27 cellular contexts compared by ENCODE assay signal in the genomic region with DNA sequence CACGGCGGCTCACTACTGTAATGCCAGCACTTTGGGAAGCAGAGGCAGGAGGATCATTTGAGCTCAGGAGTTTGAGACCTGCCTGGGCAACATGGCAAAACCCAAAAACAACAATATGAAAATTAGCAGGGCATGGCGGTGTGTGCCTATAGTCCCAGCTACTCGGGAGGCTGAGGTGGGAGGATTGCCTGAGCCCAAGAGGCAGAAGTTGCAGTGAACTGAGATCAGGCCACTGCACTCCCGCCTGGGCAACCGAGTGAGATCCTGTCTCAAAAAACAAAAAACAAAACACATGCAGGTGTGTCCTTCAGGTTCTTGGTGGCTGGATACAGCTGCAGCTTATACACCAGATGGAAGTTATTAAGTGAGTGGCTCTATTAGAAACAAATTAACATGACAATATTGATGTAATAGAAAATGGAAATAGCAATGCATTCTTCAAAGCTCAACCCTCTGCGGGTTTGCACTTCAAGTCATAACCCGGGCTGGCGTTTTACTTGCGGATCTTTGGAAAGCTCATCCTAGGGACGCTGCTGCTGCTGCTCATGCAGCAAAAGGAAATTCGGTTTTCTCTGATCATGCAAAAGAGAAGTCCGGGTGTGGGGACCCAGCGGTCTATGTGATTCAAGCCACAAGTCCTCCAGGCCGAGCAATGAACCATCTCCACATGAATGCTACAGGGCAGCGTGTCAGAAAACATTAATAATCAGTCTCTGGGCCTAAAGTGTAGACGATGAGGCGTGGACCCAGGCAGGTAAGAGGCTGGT.
"Had no signal": no experiment of that assay in that cellular context is flagged by ENCODE, and none has a peak within 500 bp of the region (broad histone marks: within the 10 kb centered on the region; RNA-seq: fewer than 3 reads in every experiment).

No MANE protein-coding gene starts in this region.

- H3K36me3 ChIP-seq: heart right ventricle, ovary, stomach, suprapubic skin, tibial artery, upper lobe of right lung had no signal

- DNase-seq: activated CD4-positive, alpha-beta memory T cell treated with anti-CD3 and anti-CD28 coated beads for 36 hours; activated CD4-positive, alpha-beta T cell treated with anti-CD3 and anti-CD28 coated beads for 48 hours; activated gamma-delta T cell treated with Interleukin-2 at 50 U/mL for 16 hours; activated naive CD8-positive, alpha-beta T cell treated with anti-CD3 and anti-CD28 coated beads, Interleukin-2, amount 50 U/mL, for 24 hours; activated T-cell treated with anti-CD3 and anti-CD28 coated beads, Interleukin-2, amount 50 U/mL, for 4 hours; amygdala; caudate nucleus; cortex of kidney; effector memory CD8-positive, alpha-beta T cell; foreskin fibroblast; heart right ventricle; midbrain; ovary; stimulated activated CD4-positive, alpha-beta T cell treated with anti-CD3 and anti-CD28 coated beads, Interleukin-4, amount 100 ng/mL, for 24 hours; stomach; T-helper 1 cell; tibial artery; upper lobe of right lung had no signal

- H3K4me1 Mint-ChIP-seq: activated T-helper 17 cell treated with anti-CD3 and anti-CD28 coated beads, Interleukin-2, amount 50 U/mL, for 72 hours; stimulated activated effector memory CD8-positive, alpha-beta T cell treated with anti-CD3 and anti-CD28 coated beads, Interleukin-12 subunit alpha, Interleukin-12 subunit beta, amount 100 ng/mL, for 72 hours had no signal

- H3K9me3 Mint-ChIP-seq: activated CD4-positive, alpha-beta memory T cell treated with anti-CD3 and anti-CD28 coated beads for 36 hours; activated naive CD4-positive, alpha-beta T cell treated with anti-CD3 and anti-CD28 coated beads, Interleukin-2, amount 50 U/mL, for 24 hours; activated naive CD8-positive, alpha-beta T cell treated with anti-CD3 and anti-CD28 coated beads, Interleukin-2, amount 50 U/mL, for 24 hours; activated T-cell treated with anti-CD3 and anti-CD28 coated beads, Interleukin-2, amount 50 U/mL, for 4 hours; activated T-helper 17 cell treated with anti-CD3 and anti-CD28 coated beads, Interleukin-2, amount 50 U/mL, for 72 hours; effector memory CD8-positive, alpha-beta T cell; naive thymus-derived CD8-positive, alpha-beta T cell; stimulated activated effector memory CD8-positive, alpha-beta T cell treated with anti-CD3 and anti-CD28 coated beads, Interleukin-12 subunit alpha, Interleukin-12 subunit beta, amount 100 ng/mL, for 72 hours had no signal

- H3K4me3 Mint-ChIP-seq: activated CD4-positive, alpha-beta memory T cell treated with anti-CD3 and anti-CD28 coated beads for 36 hours; activated naive CD4-positive, alpha-beta T cell treated with anti-CD3 and anti-CD28 coated beads, Interleukin-2, amount 50 U/mL, for 24 hours; activated naive CD8-positive, alpha-beta T cell treated with anti-CD3 and anti-CD28 coated beads, Interleukin-2, amount 50 U/mL, for 24 hours; activated T-cell treated with anti-CD3 and anti-CD28 coated beads, Interleukin-2, amount 50 U/mL, for 4 hours; activated T-helper 17 cell treated with anti-CD3 and anti-CD28 coated beads, Interleukin-2, amount 50 U/mL, for 72 hours; effector memory CD8-positive, alpha-beta T cell; stimulated activated effector memory CD8-positive, alpha-beta T cell treated with anti-CD3 and anti-CD28 coated beads, Interleukin-12 subunit alpha, Interleukin-12 subunit beta, amount 100 ng/mL, for 72 hours had no signal

- H3K4me3 ChIP-seq: heart right ventricle, ovary, skin epidermis, stomach, suprapubic skin, tibial artery, upper lobe of right lung had no signal

- ATAC-seq: activated naive CD8-positive, alpha-beta T cell treated with anti-CD3 and anti-CD28 coated beads, Interleukin-2, amount 50 U/mL, for 24 hours; activated T-cell treated with anti-CD3 and anti-CD28 coated beads, Interleukin-2, amount 50 U/mL, for 4 hours; activated T-helper 17 cell treated with anti-CD3 and anti-CD28 coated beads, Interleukin-2, amount 50 U/mL, for 72 hours; effector memory CD8-positive, alpha-beta T cell; esophagus mucosa; heart right ventricle; naive thymus-derived CD8-positive, alpha-beta T cell; sciatic nerve; upper lobe of right lung had no signal

- H3K27ac ChIP-seq: ovary, skin epidermis, stomach, suprapubic skin, upper lobe of right lung had no signal

- H3K4me1 ChIP-seq: stomach, suprapubic skin had no signal

- H3K9me3 ChIP-seq: heart right ventricle, ovary, stomach, suprapubic skin, tibial artery, upper lobe of right lung had no signal

- H3K27me3 ChIP-seq: heart right ventricle, ovary, stomach, suprapubic skin, tibial artery, upper lobe of right lung had no signal

- H3K36me3 Mint-ChIP-seq: activated CD4-positive, alpha-beta memory T cell treated with anti-CD3 and anti-CD28 coated beads for 36 hours; activated naive CD4-positive, alpha-beta T cell treated with anti-CD3 and anti-CD28 coated beads, Interleukin-2, amount 50 U/mL, for 24 hours; naive thymus-derived CD8-positive, alpha-beta T cell; stimulated activated effector memory CD8-positive, alpha-beta T cell treated with anti-CD3 and anti-CD28 coated beads, Interleukin-12 subunit alpha, Interleukin-12 subunit beta, amount 100 ng/mL, for 72 hours had no signal

- H3K27ac Mint-ChIP-seq: activated CD4-positive, alpha-beta memory T cell treated with anti-CD3 and anti-CD28 coated beads for 36 hours; activated naive CD4-positive, alpha-beta T cell treated with anti-CD3 and anti-CD28 coated beads, Interleukin-2, amount 50 U/mL, for 24 hours; activated naive CD8-positive, alpha-beta T cell treated with anti-CD3 and anti-CD28 coated beads, Interleukin-2, amount 50 U/mL, for 24 hours; activated T-helper 17 cell treated with anti-CD3 and anti-CD28 coated beads, Interleukin-2, amount 50 U/mL, for 72 hours; effector memory CD8-positive, alpha-beta T cell; progenitor cell of endocrine pancreas; stimulated activated effector memory CD8-positive, alpha-beta T cell treated with anti-CD3 and anti-CD28 coated beads, Interleukin-12 subunit alpha, Interleukin-12 subunit beta, amount 100 ng/mL, for 72 hours had no signal

- H3K27me3 Mint-ChIP-seq: activated CD4-positive, alpha-beta memory T cell treated with anti-CD3 and anti-CD28 coated beads for 36 hours; activated naive CD4-positive, alpha-beta T cell treated with anti-CD3 and anti-CD28 coated beads, Interleukin-2, amount 50 U/mL, for 24 hours; activated naive CD8-positive, alpha-beta T cell treated with anti-CD3 and anti-CD28 coated beads, Interleukin-2, amount 50 U/mL, for 24 hours; progenitor cell of endocrine pancreas had no signal
